ENCODE assay signal across 18 cellular contexts in the genomic region with DNA sequence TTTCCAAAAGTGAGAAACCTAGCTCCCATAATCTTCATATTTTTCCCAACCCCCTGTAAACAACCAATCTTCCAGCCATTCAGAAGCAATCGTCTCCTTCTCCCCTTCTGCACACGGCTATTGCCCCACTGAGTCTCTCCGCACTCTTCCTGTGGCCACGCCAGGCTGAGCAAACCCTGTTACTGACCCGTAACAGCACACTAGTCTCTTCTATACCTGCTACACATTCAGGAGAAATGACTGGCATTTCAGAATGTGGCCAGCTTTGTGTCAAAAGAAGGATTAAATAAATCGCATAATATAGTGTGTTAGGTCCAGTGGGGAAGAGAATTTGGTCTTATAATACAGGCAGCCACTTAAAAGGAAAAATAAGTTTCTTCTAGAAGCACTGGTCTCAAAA. TPM values are rescaled to one million over a fixed set of nuclear protein-coding genes. Genes with fewer than 3 reads are reported as not detected.
DNase-seq lines count a peak whose midpoint lies in the region; ATAC-seq and TF ChIP-seq lines count a peak whose summit lies in the region.
"Had no signal": no experiment of that assay in that cellular context is flagged by ENCODE, and none has a peak within 500 bp of the region (broad histone marks: within the 10 kb centered on the region; RNA-seq: fewer than 3 reads in every experiment).

No MANE protein-coding gene starts in this region.

- no peaks in the 10 kb centered on the region for H3K9me3 Mint-ChIP-seq in neural progenitor cell
- H3K9me3 Mint-ChIP-seq: CD8-positive, alpha-beta T cell had no signal

- no peaks in the 10 kb centered on the region for H3K27me3 Mint-ChIP-seq in neural progenitor cell (ENCODE audit: insufficient read depth, low read depth)

- no peak overlapping the region for H4K91ac ChIP-seq in IMR-90 (ENCODE audit: insufficient read depth, low read depth, low read length)

- H2AK5ac ChIP-seq in IMR-90 (ENCODE audit: low read depth, low read length): no peak overlapping the region

- H3K4ac ChIP-seq in IMR-90 (ENCODE audit: low read depth, low read length): no peak overlapping the region

- H3K27ac ChIP-seq in IMR-90 (ENCODE audit: insufficient read depth, low read length) (no peak overlapping the region), neural progenitor cell (no peak overlapping the region), thyroid gland (no peak overlapping the region), upper lobe of left lung (no peak overlapping the region)
- H3K27ac ChIP-seq: BLaER1 had no signal

- H3K4me3 ChIP-seq in IMR-90 (ENCODE audit: insufficient read depth, low read depth, low read length) (no peak overlapping the region), epithelial cell of proximal tubule (ENCODE audit: low read depth, low read length) (no peak overlapping the region), neural progenitor cell (no peak overlapping the region), thyroid gland (replicated peaks in 1 of 3) (no peak overlapping the region), upper lobe of left lung (no peak overlapping the region)
- H3K4me3 ChIP-seq: BLaER1 had no signal

- no peak overlapping the region for H2BK15ac ChIP-seq in IMR-90 (ENCODE audit: low read depth, low read length)

- H4K5ac ChIP-seq in IMR-90 (ENCODE audit: low read depth, low read length): no peak overlapping the region

- H3K23ac ChIP-seq in IMR-90 (ENCODE audit: low read depth, low read length): no peak overlapping the region

- no peaks in the 10 kb centered on the region for H3K79me2 ChIP-seq in neural progenitor cell (ENCODE audit: low read depth)

- DNase-seq in IMR-90 (no peak), epithelial cell of proximal tubule (ENCODE audit: low read depth) (peak; percentile 56), neural progenitor cell (ENCODE audit: low spot score) (no peak), thyroid gland (peak; percentile 49 to 56), upper lobe of left lung (no peak)
- DNase-seq: 8988T; Calu3; CD8-positive, alpha-beta T cell; DMS79 treated with DMSO at 0.1 percent for 48 hours; GF-D8; H9 had no signal

- CTCF ChIA-PET in IMR-90 (lab: Yijun Ruan, JAX): interaction anchor here (1.2 kb wide), 1 partner anchor 21 kb away, joined by 3 read pairs; no protein-coding TSS in a partner anchor

- no peak overlapping the region for H3K4me3 Mint-ChIP-seq in neural progenitor cell
- H3K4me3 Mint-ChIP-seq: CD14-positive monocyte; CD8-positive, alpha-beta T cell; H9 had no signal

- ATAC-seq in IMR-90 (ENCODE audit: low read depth): no peak
- no peak for ATAC-seq in GM19463 (IDR thresholded peaks at IDR 0.05; ENCODE audit: unreplicated experiment)
- ATAC-seq in GM21515 (IDR thresholded peaks at IDR 0.05; ENCODE audit: unreplicated experiment): no peak
- no peak for ATAC-seq in upper lobe of left lung (ENCODE audit: low FRiP score in 2 of 2)
- ATAC-seq: CD8-positive, alpha-beta T cell; HepG2 had no signal

- peaks cover 9% of the 10 kb centered on the region for H3K4me1 Mint-ChIP-seq in neural progenitor cell
- H3K4me1 Mint-ChIP-seq: CD14-positive monocyte, H9 had no signal

- H3K4me1 ChIP-seq in IMR-90 (ENCODE audit: control insufficient read depth, insufficient read depth, low read length) (no peaks in the 10 kb centered on the region), neural progenitor cell (peaks cover 5% of the 10 kb centered on the region), thyroid gland (peaks cover 21 to 27% of the 10 kb centered on the region in 2 donors), upper lobe of left lung (peaks cover 0 to 7% (median 0%) of the 10 kb centered on the region in 4 donors)

- H3K79me1 ChIP-seq in IMR-90 (ENCODE audit: low read depth in 1 of 2, low read length in 2 of 2): no peaks in the 10 kb centered on the region

- no peak for TF ChIP-seq RAD21 in IMR-90 (IDR thresholded peaks at IDR 0.05; ENCODE audit: low read length)

- H3K9me3 ChIP-seq in IMR-90 (ENCODE audit: control insufficient read depth, insufficient read depth, low read length) (no peaks in the 10 kb centered on the region), neural progenitor cell (ENCODE audit: low read depth) (peaks cover 9% of the 10 kb centered on the region), thyroid gland (no peaks in the 10 kb centered on the region), upper lobe of left lung (no peaks in the 10 kb centered on the region)
- H3K9me3 ChIP-seq: BLaER1 had no signal

- no peak overlapping the region for H2AK9ac ChIP-seq in IMR-90 (replicated peaks; ENCODE audit: low read depth, low read length, poor library complexity)

- dilution Hi-C loops in IMR-90 (cut with HindIII; ENCODE audit: low sequenced_read_pairs, unreplicated experiment): no loop called here

- no peaks in the 10 kb centered on the region for H3K9me1 ChIP-seq in IMR-90 (ENCODE audit: insufficient read depth, low read length)

- POLR2A ChIA-PET in IMR-90 (lab: Charles Lee; ENCODE audit: unreplicated experiment): no interaction called here

- 89% methylated on average over 3 of the region's 6 CpGs; no CpG with 5 or more reads in 1 of the 2 experiments for whole genome bisulfite sequencing in IMR-90 (ENCODE audit: extremely low coverage in 2 of 2, insufficient read length in 1 of 2), 2 experiments
- 38 to 40% methylated on average over 6 of the region's 6 CpGs for WGBS in thyroid gland, 2 donors
- 93 to 95% methylated on average over 6 of the region's 6 CpGs for WGBS in upper lobe of left lung, 2 donors

- no peaks in the 10 kb centered on the region for H4K20me1 ChIP-seq in IMR-90 (ENCODE audit: insufficient read depth, low read length)
- no peaks in the 10 kb centered on the region for H4K20me1 ChIP-seq in neural progenitor cell (ENCODE audit: low read depth)
- H4K20me1 ChIP-seq: BLaER1 had no signal

- H3K36me3 Mint-ChIP-seq in neural progenitor cell: no peaks in the 10 kb centered on the region
- H3K36me3 Mint-ChIP-seq: CD14-positive monocyte; CD8-positive, alpha-beta T cell had no signal

- H3K27ac Mint-ChIP-seq in neural progenitor cell: peak overlapping the region; percentile 22
- H3K27ac Mint-ChIP-seq: CD14-positive monocyte; CD8-positive, alpha-beta T cell had no signal

- no peak overlapping the region for H3K14ac ChIP-seq in IMR-90 (replicated peaks; ENCODE audit: low read depth, low read length)

- no peak overlapping the region for H2BK20ac ChIP-seq in IMR-90 (ENCODE audit: low read depth, low read length)

- BruUV-seq in IMR-90 (replicated peaks; lab: Mats Ljungman, UMichigan): no TSS peak

- H3K9ac ChIP-seq in IMR-90 (ENCODE audit: low read depth, low read length) (no peak overlapping the region), neural progenitor cell (no peak overlapping the region)
- H3K9ac ChIP-seq: BLaER1 had no signal

- H2BK120ac ChIP-seq in IMR-90 (ENCODE audit: low read depth, low read length): no peak overlapping the region

- no peak overlapping the region for H3K56ac ChIP-seq in IMR-90 (ENCODE audit: extremely low read depth, insufficient read depth, low read length)

- peaks cover 17% of the 10 kb centered on the region for H3F3A ChIP-seq in neural progenitor cell (ENCODE audit: low read depth)

- H2AFZ ChIP-seq in IMR-90 (replicated peaks; ENCODE audit: low read length, poor library complexity) (peak overlapping the region; percentile 7), neural progenitor cell (replicated peaks) (peak overlapping the region; percentile 23)

- H4K8ac ChIP-seq in IMR-90 (ENCODE audit: low read depth in 2 of 2, low read length in 2 of 2): no peak overlapping the region

- TF ChIP-seq EP300 in upper lobe of left lung (IDR thresholded peaks at IDR 0.05): no peak

- TF ChIP-seq POLR2A in IMR-90 (IDR thresholded peaks at IDR 0.05; ENCODE audit: low read depth, low read length) (no peak), thyroid gland (IDR thresholded peaks at IDR 0.05) (no peak), upper lobe of left lung (IDR thresholded peaks at IDR 0.05) (no peak)

- intact Hi-C loops in IMR-90 (cut with micrococcal nuclease) (no loop called here), thyroid gland (cut with DNase I) (no loop called here)

- H3K4me2 ChIP-seq in IMR-90 (ENCODE audit: low read depth, low read length) (no peak overlapping the region), neural progenitor cell (no peak overlapping the region)
- H3K4me2 ChIP-seq: BLaER1 had no signal

- H2BK5ac ChIP-seq in IMR-90 (ENCODE audit: low read depth, low read length, poor library complexity, severe bottlenecking): no peak overlapping the region

- TF ChIP-seq CTCF in IMR-90 (conservative IDR thresholded peaks at IDR 0.05; ENCODE audit: low read depth, low read length): no peak
- no peak for TF ChIP-seq CTCF in epithelial cell of proximal tubule (conservative IDR thresholded peaks at IDR 0.05; ENCODE audit: low read depth, low read length)
- TF ChIP-seq CTCF in neural progenitor cell (IDR thresholded peaks at IDR 0.05): no peak
- no peak for TF ChIP-seq CTCF in thyroid gland (IDR thresholded peaks at IDR 0.05)
- TF ChIP-seq CTCF in upper lobe of left lung (IDR thresholded peaks at IDR 0.05): no peak

- H3K18ac ChIP-seq in IMR-90 (ENCODE audit: low read depth, low read length): no peak overlapping the region

- in situ Hi-C loops in IMR-90 (cut with MboI; ENCODE audit: low sequenced_read_pairs): no loop called here

- H3K36me3 ChIP-seq in IMR-90 (ENCODE audit: control insufficient read depth, insufficient read depth, low read length): no peaks in the 10 kb centered on the region
- peaks cover 9% of the 10 kb centered on the region for H3K36me3 ChIP-seq in neural progenitor cell
- H3K36me3 ChIP-seq in thyroid gland: no peaks in the 10 kb centered on the region
- no peaks in the 10 kb centered on the region for H3K36me3 ChIP-seq in upper lobe of left lung
- H3K36me3 ChIP-seq: BLaER1 had no signal

- no peaks in the 10 kb centered on the region for H3K27me3 ChIP-seq in IMR-90 (ENCODE audit: control insufficient read depth, insufficient read depth, low read length)
- H3K27me3 ChIP-seq in neural progenitor cell: no peaks in the 10 kb centered on the region
- no peaks in the 10 kb centered on the region for H3K27me3 ChIP-seq in thyroid gland
- H3K27me3 ChIP-seq in upper lobe of left lung: no peaks in the 10 kb centered on the region
- H3K27me3 ChIP-seq: BLaER1 had no signal

TF ChIP-seq in IMR-90, 13 proteins besides CTCF, POLR2A, EP300 and RAD21 (continues in another document):
- no peak for TF ChIP-seq RCOR1 (IDR thresholded peaks at IDR 0.05; ENCODE audit: insufficient replicate concordance, low read length)
- no peak for TF ChIP-seq MAFK (IDR thresholded peaks at IDR 0.05; ENCODE audit: low read depth, low read length)
- no peak for TF ChIP-seq RFX5 (IDR thresholded peaks at IDR 0.05; ENCODE audit: low read depth, low read length)
- no peak for TF ChIP-seq FOS (IDR thresholded peaks at IDR 0.05; ENCODE audit: low read depth, low read length)
- no peak for TF ChIP-seq NFE2L2 (IDR thresholded peaks at IDR 0.05; ENCODE audit: low read depth, low read length)

RNA-seq across cellular contexts. Expression of gene ECT2L, which starts 41.4 kb away (rescaled TPM):
- not detected in 2 replicates for total RNA-seq in IMR-90 (2012; rRNA removed)
- not detected in 2 replicates for polyA plus RNA-seq in IMR-90 (2012; rRNA removed)
- polyA plus RNA-seq in IMR-90 (2012; cell fraction: cytosol; rRNA removed): not detected in 2 replicates
- polyA plus RNA-seq in IMR-90 (2012; cell fraction: nucleus; rRNA removed; ENCODE audit: low replicate concordance): 0.05 TPM in 1 of 2 replicates, not detected in the other
- not detected in 2 replicates for total RNA-seq in epithelial cell of proximal tubule
- total RNA-seq in neural progenitor cell (ENCODE audit: low replicate concordance): 0.06 TPM in 1 of 2 replicates, not detected in the other
- 1 to 10 TPM in 1 of 4 donors, under 1 TPM in 3; 0.11 to 8.7 (median 0.16) TPM for total RNA-seq in thyroid gland
- 10 to 100 TPM in 1 of 6 donors, 1 to 10 TPM in 4, under 1 TPM in 1; 0.20 to 28.4 (median 3.1) TPM for total RNA-seq in upper lobe of left lung
- total RNA-seq: A673; Calu3; CD8-positive, alpha-beta T cell; H1; H9; HepG2 had no signal
- polyA plus RNA-seq: CD14-positive monocyte, H1 had no signal

Comparison
In these comparisons a context has a peak if more than half of its experiments do, and no peak if none do; other contexts are left out.
1. DNase-seq: peak in epithelial cell of proximal tubule (single experiment) and thyroid gland (2 of 2); none in IMR-90 (single experiment), neural progenitor cell (single experiment) and upper lobe of left lung (0 of 2).